In genomic region chr12:76980196-76980595, GRCh38 we compare ENCODE assay signal across 36 cellular contexts.
"Had no signal": no experiment of that assay in that cellular context is flagged by ENCODE, and none has a peak within 500 bp of the region (broad histone marks: within the 10 kb centered on the region; RNA-seq: fewer than 3 reads in every experiment).

No MANE protein-coding gene starts in this region.

- H3K4me3 ChIP-seq: MG63 had no signal

- DNase-seq: Kasumi-1, MG63, MM.1S, MV-4-11, NCI-H1048, NCI-H1092, NCI-H1092 treated with DMSO at 0.1 percent for 48 hours, NCI-H1105, NCI-H1105 treated with DMSO at 0.1 percent for 48 hours, NCI-H1417, NCI-H1417 treated with DMSO at 0.1 percent for 48 hours, NCI-H1436, NCI-H1436 treated with DMSO at 0.1 percent for 48 hours, NCI-H146, NCI-H1694, NCI-H1694 treated with DMSO at 0.1 percent for 48 hours, NCI-H187, NCI-H187 treated with DMSO at 0.1 percent for 48 hours, NCI-H1930, NCI-H2029, NCI-H2029 treated with DMSO at 0.1 percent for 48 hours, NCI-H2081, NCI-H2081 treated with DMSO at 0.1 percent for 48 hours, NCI-H2107, NCI-H2171, NCI-H2171 treated with DMSO at 0.1 percent for 48 hours, NCI-H2227 treated with DMSO at 0.1 percent for 48 hours, NCI-H226, NCI-H345, NCI-H446, NCI-H446 treated with DMSO at 0.1 percent for 48 hours, NCI-H510A, NCI-H510A treated with DMSO at 0.1 percent for 48 hours, NCI-H524, NCI-H526, NCI-H526 treated with DMSO at 0.1 percent for 48 hours had no signal

- H3K36me3 ChIP-seq: MG63 had no signal
